In the genomic region with DNA sequence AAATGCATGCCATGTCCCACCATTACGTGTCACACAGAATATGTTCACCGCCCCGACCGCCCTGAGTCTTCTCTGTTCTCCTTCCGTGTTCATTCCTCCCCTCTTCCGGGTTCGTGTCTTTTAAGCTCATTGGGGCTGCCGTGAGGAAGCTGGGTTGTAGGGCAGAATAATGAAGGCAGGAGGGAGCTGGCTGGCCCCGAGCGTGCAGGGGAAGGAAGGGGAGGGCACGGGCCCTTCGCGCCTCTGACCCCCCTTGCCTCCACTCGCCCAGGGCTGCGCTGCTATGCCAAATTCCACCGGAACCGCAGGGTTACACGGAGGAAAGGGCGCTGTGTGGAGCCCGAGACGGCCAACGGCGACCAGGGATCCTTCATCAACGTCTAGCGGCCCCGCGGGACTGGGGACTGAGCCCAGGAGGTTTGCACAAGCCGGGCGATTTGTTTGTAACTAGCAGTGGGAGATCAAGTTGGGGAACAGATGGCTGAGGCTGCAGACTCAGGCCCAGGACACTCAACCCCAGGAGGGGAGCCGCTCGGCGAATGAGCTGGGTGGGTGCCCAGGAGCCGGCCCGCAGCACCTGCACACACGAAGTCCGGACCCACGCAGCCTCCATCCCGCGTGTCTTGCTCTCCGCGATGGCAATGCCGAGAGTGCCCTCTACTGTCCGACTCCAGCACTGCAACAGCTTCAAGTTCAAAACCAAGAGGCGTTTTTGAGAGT, we compare ENCODE assay signal across 8 cellular contexts. TPM values are rescaled to one million over a fixed set of nuclear protein-coding genes. Genes with fewer than 3 reads are reported as not detected.
DNase-seq lines count a peak whose midpoint lies in the region; ATAC-seq and TF ChIP-seq lines count a peak whose summit lies in the region.

No MANE protein-coding gene starts in this region.

- peak overlapping the region; percentile 31 for H3K4me3 ChIP-seq in fibroblast of mammary gland (ENCODE audit: control insufficient read depth, low read depth, low read length)

- peak overlapping the region; percentile 78 for H3K27ac Mint-ChIP-seq in activated T-helper 1 cell treated with anti-CD3 and anti-CD28 coated beads, Interleukin-12 subunit alpha, Interleukin-12 subunit beta, Interleukin-2, Interleukin-4 antibody, amounts not matched to agents 30 ng/mL and 10 ng/mL and 1 ng/mL, durations not matched to agents 14 hours and 24 hours and 36 hours
- no peak overlapping the region for H3K27ac Mint-ChIP-seq in nephron progenitor cell

- H3K27me3 Mint-ChIP-seq in activated T-helper 1 cell treated with anti-CD3 and anti-CD28 coated beads, Interleukin-12 subunit alpha, Interleukin-12 subunit beta, Interleukin-2, Interleukin-4 antibody, amounts not matched to agents 30 ng/mL and 10 ng/mL and 1 ng/mL, durations not matched to agents 14 hours and 24 hours and 36 hours (ENCODE audit: insufficient read depth), result peaks cover 6% of the 10 kb centered on the region
- H3K27me3 Mint-ChIP-seq in nephron progenitor cell (ENCODE audit: low read depth, poor library complexity), result peaks cover 22% of the 10 kb centered on the region

- H3K9me3 Mint-ChIP-seq in activated T-helper 1 cell treated with anti-CD3 and anti-CD28 coated beads, Interleukin-12 subunit alpha, Interleukin-12 subunit beta, Interleukin-2, Interleukin-4 antibody, amounts not matched to agents 30 ng/mL and 10 ng/mL and 1 ng/mL, durations not matched to agents 14 hours and 24 hours and 36 hours, result no peaks in the 10 kb centered on the region
- no peaks in the 10 kb centered on the region for H3K9me3 Mint-ChIP-seq in nephron progenitor cell

- intact Hi-C loops in activated T-helper 1 cell treated with anti-CD3 and anti-CD28 coated beads, Interleukin-12 subunit alpha, Interleukin-12 subunit beta, Interleukin-2, Interleukin-4 antibody, amounts not matched to agents 30 ng/mL and 10 ng/mL and 1 ng/mL, durations not matched to agents 14 hours and 24 hours and 36 hours (cut with micrococcal nuclease), result loop anchor here (1.0 to 10.0 kb wide), 6 partner anchors 38 to 683 kb away; a partner anchor contains a TSS

- peaks cover 16% of the 10 kb centered on the region for H3K4me1 Mint-ChIP-seq in activated T-helper 1 cell treated with anti-CD3 and anti-CD28 coated beads, Interleukin-12 subunit alpha, Interleukin-12 subunit beta, Interleukin-2, Interleukin-4 antibody, amounts not matched to agents 30 ng/mL and 10 ng/mL and 1 ng/mL, durations not matched to agents 14 hours and 24 hours and 36 hours (ENCODE audit: low read depth)
- peaks cover 20% of the 10 kb centered on the region for H3K4me1 Mint-ChIP-seq in nephron progenitor cell

- peak; percentile 97 for TF ChIP-seq CTCF in GM10266 (IDR thresholded peaks at IDR 0.05; ENCODE audit: control insufficient read depth, insufficient read depth, low read depth, missing control alignments)
- TF ChIP-seq CTCF in fibroblast of mammary gland (conservative IDR thresholded peaks at IDR 0.05; ENCODE audit: control insufficient read depth, insufficient read depth, low read depth, low read length), result peak; percentile 95
- peak; percentile 95 for TF ChIP-seq CTCF in nephron progenitor cell (IDR thresholded peaks at IDR 0.05)

- peak overlapping the region; percentile 81 for H3K4me3 Mint-ChIP-seq in activated T-helper 1 cell treated with anti-CD3 and anti-CD28 coated beads, Interleukin-12 subunit alpha, Interleukin-12 subunit beta, Interleukin-2, Interleukin-4 antibody, amounts not matched to agents 30 ng/mL and 10 ng/mL and 1 ng/mL, durations not matched to agents 14 hours and 24 hours and 36 hours
- peak overlapping the region; percentile 62 for H3K4me3 Mint-ChIP-seq in nephron progenitor cell

- no peaks in the 10 kb centered on the region for H3K36me3 Mint-ChIP-seq in activated T-helper 1 cell treated with anti-CD3 and anti-CD28 coated beads, Interleukin-12 subunit alpha, Interleukin-12 subunit beta, Interleukin-2, Interleukin-4 antibody, amounts not matched to agents 30 ng/mL and 10 ng/mL and 1 ng/mL, durations not matched to agents 14 hours and 24 hours and 36 hours (ENCODE audit: low read depth)
- H3K36me3 Mint-ChIP-seq in nephron progenitor cell (ENCODE audit: low read depth), result no peaks in the 10 kb centered on the region

- no peak for ATAC-seq in GM19463 (IDR thresholded peaks at IDR 0.05; ENCODE audit: unreplicated experiment)

- DNase-seq in GM10266 (ENCODE audit: extremely low spot score) (peak; percentile 72), HUDEP-2 (lab: John Stamatoyannopoulos, UW; ENCODE audit: unreplicated experiment in 76 of 76) (peak in 59 of 76 experiments; percentile 7 to 70 (median 52)), RKO (ENCODE audit: low spot score) (peak; percentile 53), fibroblast of mammary gland (ENCODE audit: low read depth) (peak; percentile 61), nephron progenitor cell (peak; percentile 81)
- DNase-seq in activated T-helper 1 cell treated with anti-CD3 and anti-CD28 coated beads, Interleukin-12 subunit alpha, Interleukin-12 subunit beta, Interleukin-2, Interleukin-4 antibody, amounts not matched to agents 30 ng/mL and 10 ng/mL and 1 ng/mL, durations not matched to agents 14 hours and 24 hours and 36 hours (ENCODE audit: low spot score), result peak; percentile 72
- peak; percentile 79 for DNase-seq in stimulated activated naive CD4-positive, alpha-beta T cell treated with Interleukin-2 at 50 U/mL for 16 hours (lab: John Stamatoyannopoulos, UW)

RNA-seq across cellular contexts. Expression of a gene that starts 16.5 kb away (rescaled TPM):
- 13.8 and 15.9 TPM in 2 replicates for total RNA-seq in activated T-helper 1 cell treated with anti-CD3 and anti-CD28 coated beads, Interleukin-12 subunit alpha, Interleukin-12 subunit beta, Interleukin-2, Interleukin-4 antibody, amounts not matched to agents 30 ng/mL and 10 ng/mL and 1 ng/mL, durations not matched to agents 14 hours and 24 hours and 36 hours

RNA-seq across cellular contexts. Expression of a gene that starts 28.0 kb away (rescaled TPM):
- 0.07 TPM in 1 of 2 replicates, not detected in the other for total RNA-seq in activated T-helper 1 cell treated with anti-CD3 and anti-CD28 coated beads, Interleukin-12 subunit alpha, Interleukin-12 subunit beta, Interleukin-2, Interleukin-4 antibody, amounts not matched to agents 30 ng/mL and 10 ng/mL and 1 ng/mL, durations not matched to agents 14 hours and 24 hours and 36 hours

RNA-seq across cellular contexts. Expression of a gene that starts 38.5 kb away (rescaled TPM):
- total RNA-seq in activated T-helper 1 cell treated with anti-CD3 and anti-CD28 coated beads, Interleukin-12 subunit alpha, Interleukin-12 subunit beta, Interleukin-2, Interleukin-4 antibody, amounts not matched to agents 30 ng/mL and 10 ng/mL and 1 ng/mL, durations not matched to agents 14 hours and 24 hours and 36 hours, result 76.9 and 81.8 TPM in 2 replicates

RNA-seq across cellular contexts. Expression of a gene that starts 42.5 kb away (rescaled TPM):
- total RNA-seq in activated T-helper 1 cell treated with anti-CD3 and anti-CD28 coated beads, Interleukin-12 subunit alpha, Interleukin-12 subunit beta, Interleukin-2, Interleukin-4 antibody, amounts not matched to agents 30 ng/mL and 10 ng/mL and 1 ng/mL, durations not matched to agents 14 hours and 24 hours and 36 hours, result not detected in 2 replicates

RNA-seq across cellular contexts. Expression of a gene that starts 55.5 kb away (rescaled TPM):
- total RNA-seq in activated T-helper 1 cell treated with anti-CD3 and anti-CD28 coated beads, Interleukin-12 subunit alpha, Interleukin-12 subunit beta, Interleukin-2, Interleukin-4 antibody, amounts not matched to agents 30 ng/mL and 10 ng/mL and 1 ng/mL, durations not matched to agents 14 hours and 24 hours and 36 hours, result 15.7 and 17.2 TPM in 2 replicates
